In the genomic region with DNA sequence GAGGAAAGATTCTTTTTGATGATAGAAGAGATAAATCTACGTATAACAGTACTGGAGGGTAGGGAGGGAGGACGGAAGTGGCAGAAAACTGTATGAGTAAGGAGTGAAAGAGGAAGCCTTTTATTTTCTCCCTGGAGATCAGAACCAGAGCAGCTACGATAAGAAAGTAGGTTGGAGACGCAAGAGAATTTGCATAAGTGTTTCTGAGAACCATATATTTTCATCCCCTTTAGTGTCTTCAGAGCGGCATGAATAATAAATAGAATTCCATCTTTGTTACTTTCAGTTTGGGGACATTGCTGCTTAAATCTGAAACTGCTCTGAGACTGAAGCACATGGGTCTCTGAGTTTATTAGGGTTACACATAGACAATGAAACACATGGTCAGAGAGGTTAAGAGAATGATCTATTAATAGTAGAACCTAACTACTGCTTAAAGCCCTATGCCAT, we compare ENCODE assay signal across 8 cellular contexts.
DNase-seq lines count a peak whose midpoint lies in the region; ATAC-seq and TF ChIP-seq lines count a peak whose summit lies in the region.

No MANE protein-coding gene starts in this region.

- CTCF ChIA-PET in activated naive CD4-positive, alpha-beta T cell treated with anti-CD3 and anti-CD28 coated beads for 36 hours (lab: Charles Lee) = no interaction called here
- CTCF ChIA-PET in PC-9 (lab: Charles Lee) = no interaction called here

- no peak overlapping the region for H3K4me3 Mint-ChIP-seq in activated naive CD4-positive, alpha-beta T cell treated with anti-CD3 and anti-CD28 coated beads for 36 hours
- peak overlapping the region; percentile 32 for H3K4me3 Mint-ChIP-seq in natural killer cell

- H3F3A ChIP-seq in PC-9 (ENCODE audit: insufficient read depth, low read depth) = no peaks in the 10 kb centered on the region

- H4K20me1 ChIP-seq in PC-9 (ENCODE audit: insufficient read depth) = no peaks in the 10 kb centered on the region

- no peak overlapping the region for H3K27ac ChIP-seq in PC-9

- ATAC-seq in HG02970 (IDR thresholded peaks at IDR 0.05; ENCODE audit: low FRiP score, unreplicated experiment) (peak; percentile 85), natural killer cell (peak in 2 of 3 donors; percentile 40 to 43), Right ventricle myocardium superior (ENCODE audit: poor library complexity) (no peak)

- peaks cover 25% of the 10 kb centered on the region for H3K4me1 Mint-ChIP-seq in activated naive CD4-positive, alpha-beta T cell treated with anti-CD3 and anti-CD28 coated beads for 36 hours (ENCODE audit: low read depth)
- peaks cover 7 to 14% of the 10 kb centered on the region in 2 donors for H3K4me1 Mint-ChIP-seq in natural killer cell

- no peaks in the 10 kb centered on the region for H3K36me3 ChIP-seq in PC-9 (ENCODE audit: low read depth)

- intact Hi-C loops in activated naive CD4-positive, alpha-beta T cell treated with anti-CD3 and anti-CD28 coated beads for 36 hours (cut with micrococcal nuclease) = loop anchor here (1.0 to 2.0 kb wide), 4 partner anchors 133 to 884 kb away; no protein-coding TSS in a partner anchor
- intact Hi-C loops in natural killer cell (cut with micrococcal nuclease) = no loop called here
- intact Hi-C loops in PC-9 (cut with micrococcal nuclease; ENCODE audit: unreplicated experiment) = no loop called here
- intact Hi-C loops in Right ventricle myocardium superior (cut with DNase I) = no loop called here

- 0 out of 2 replicates have a peak, but pooled peaks cover 6% of the 10 kb centered on the region for H3K4me1 ChIP-seq in PC-9 (replicated peaks; ENCODE audit: insufficient read depth)

- no peaks in the 10 kb centered on the region for H3K27me3 ChIP-seq in PC-9 (ENCODE audit: insufficient read depth, low read depth)

- H3K9me2 ChIP-seq in PC-9 (ENCODE audit: insufficient read depth) = no peaks in the 10 kb centered on the region

- DNase-seq in activated naive CD4-positive, alpha-beta T cell treated with anti-CD3 and anti-CD28 coated beads for 36 hours = peak; percentile 46
- no peak for DNase-seq in activated naive CD4-positive, alpha-beta T cell treated with Interleukin-2 at 50 U/mL for 16 hours
- DNase-seq in SKM-1 (lab: John Stamatoyannopoulos, UW; ENCODE audit: unreplicated experiment) (peak; percentile 49), natural killer cell (no peak), kidney tubule cell (ENCODE audit: low spot score) (no peak), PC-9 (no peak), Right ventricle myocardium superior (no peak)

- H3K79me2 ChIP-seq in PC-9 (ENCODE audit: low read depth) = no peaks in the 10 kb centered on the region

- no peak overlapping the region for H3K27ac Mint-ChIP-seq in activated naive CD4-positive, alpha-beta T cell treated with anti-CD3 and anti-CD28 coated beads for 36 hours
- peak overlapping the region in 1 of 2 donors; percentile 18 for H3K27ac Mint-ChIP-seq in natural killer cell

- H3K9me3 Mint-ChIP-seq in activated naive CD4-positive, alpha-beta T cell treated with anti-CD3 and anti-CD28 coated beads for 36 hours = no peaks in the 10 kb centered on the region
- no peaks in the 10 kb centered on the region for H3K9me3 Mint-ChIP-seq in natural killer cell

- H3K9me3 ChIP-seq in PC-9 (ENCODE audit: insufficient read depth, low read depth) = no peaks in the 10 kb centered on the region

- H3K4me3 ChIP-seq in PC-9 = no peak overlapping the region

- no TSS peak for BruUV-seq in PC-9 (replicated peaks; lab: Mats Ljungman, UMichigan)

- H3K36me3 Mint-ChIP-seq in activated naive CD4-positive, alpha-beta T cell treated with anti-CD3 and anti-CD28 coated beads for 36 hours (ENCODE audit: low read depth) = no peaks in the 10 kb centered on the region
- H3K36me3 Mint-ChIP-seq in natural killer cell = no peaks in the 10 kb centered on the region

- peaks cover 16% of the 10 kb centered on the region for H3K27me3 Mint-ChIP-seq in activated naive CD4-positive, alpha-beta T cell treated with anti-CD3 and anti-CD28 coated beads for 36 hours (ENCODE audit: low read depth)
- H3K27me3 Mint-ChIP-seq in natural killer cell (ENCODE audit: low read depth in 2 of 2) = peaks cover 6 to 17% of the 10 kb centered on the region in 2 donors

- TF ChIP-seq CTCF in natural killer cell (IDR thresholded peaks at IDR 0.05) = no peak
- TF ChIP-seq CTCF in PC-9 (conservative IDR thresholded peaks at IDR 0.05) = no peak

- POLR2A ChIA-PET in PC-9 (lab: Charles Lee; ENCODE audit: unreplicated experiment) = no interaction called here

- no peak overlapping the region for H3K4me2 ChIP-seq in PC-9

- H2AFZ ChIP-seq in PC-9 = no peak overlapping the region

Comparison
In these comparisons a context has a peak if more than half of its experiments do, and no peak if none do; other contexts are left out.
1. DNase-seq: peak in activated naive CD4-positive, alpha-beta T cell treated with anti-CD3 and anti-CD28 coated beads for 36 hours (single experiment) and SKM-1 (single experiment); none in activated naive CD4-positive, alpha-beta T cell treated with Interleukin-2 at 50 U/mL for 16 hours (single experiment), natural killer cell (single experiment), kidney tubule cell (single experiment), PC-9 (0 of 2) and Right ventricle myocardium superior (single experiment).